Comparison of ENCODE assay signal across 8 cellular contexts in genomic region chr9:74887041-74887980, GRCh38. TPM values are rescaled to one million over a fixed set of nuclear protein-coding genes. Genes with fewer than 3 reads are reported as not detected.
DNase-seq lines count a peak whose midpoint lies in the region; ATAC-seq and TF ChIP-seq lines count a peak whose summit lies in the region.

Gene TRPM6, minus strand, starts transcription at chr9:74887921. Its CDS starts 65 bp downstream, at chr9:74887856.

- peak; percentile 41 for TF ChIP-seq POLR2A in prostate gland (IDR thresholded peaks at IDR 0.05)

- H3K27me3 ChIP-seq in prostate gland (replicated peaks; ENCODE audit: insufficient read depth): no peaks in the 10 kb centered on the region

- WGBS in prostate gland: 2% methylated on average over 63 of the region's 64 CpGs

- no peak for ATAC-seq in GM19395 (IDR thresholded peaks at IDR 0.05; ENCODE audit: unreplicated experiment)

- H3K4me3 ChIP-seq in prostate gland: peak within 1 kb of the TSS; percentile 39 to 54

- H3K36me3 ChIP-seq in prostate gland: no peaks in the 10 kb centered on the region

- in situ Hi-C loops in KBM-7 (cut with MboI; ENCODE audit: low pct_unique_long_range_greater_than_20kb, low sequenced_read_pairs): no loop called here

- TF ChIP-seq CTCF in prostate gland (IDR thresholded peaks at IDR 0.05): no peak

- peak within 1 kb of the TSS; percentile 72 to 84 for H3K27ac ChIP-seq in prostate gland

- DNase-seq in GDM1 (lab: John Stamatoyannopoulos, UW) (peak; percentile 49), KBM-7 (peak; percentile 84), SHP77 treated with DMSO at 0.1 percent for 48 hours (lab: John Stamatoyannopoulos, UW) (peak; percentile 32), astrocyte of the hippocampus (ENCODE audit: low read depth, low spot score) (peak; percentile 78), hepatic stellate cell (ENCODE audit: low spot score) (peak; percentile 33), prostate gland (ENCODE audit: low spot score) (peak; percentile 90), GOT3 (lab: John Stamatoyannopoulos, UW) (no peak)

- intact Hi-C loops in prostate gland (cut with DNase I): no loop called here

- H3K9me3 ChIP-seq in prostate gland: no peaks in the 10 kb centered on the region

- no peaks in the 10 kb centered on the region for H3K4me1 ChIP-seq in prostate gland (replicated peaks)

RNA-seq across cellular contexts. Expression of gene TRPM6, which starts in this region (rescaled TPM):
- total RNA-seq in prostate gland: 1 to 10 TPM in 1 of 2 donors, under 1 TPM in 1; 0.36 to 4.7 TPM
